22 cellular contexts compared by ENCODE assay signal in genomic region chr6:50116797-50117542, GRCh38.
DNase-seq lines count a peak whose midpoint lies in the region; ATAC-seq and TF ChIP-seq lines count a peak whose summit lies in the region.
"Had no signal": no experiment of that assay in that cellular context is flagged by ENCODE, and none has a peak within 500 bp of the region (broad histone marks: within the 10 kb centered on the region; RNA-seq: fewer than 3 reads in every experiment).

No MANE protein-coding gene starts in this region.

- DNase-seq in NCI-H187 treated with DMSO at 0.1 percent for 48 hours (lab: John Stamatoyannopoulos, UW) (peak; percentile 27), NCI-H187 (lab: John Stamatoyannopoulos, UW) (no peak), WTC11 (ENCODE audit: low spot score) (no peak), neural progenitor cell (ENCODE audit: low spot score) (no peak), NCI-H2196 (lab: John Stamatoyannopoulos, UW; ENCODE audit: unreplicated experiment) (no peak), endothelial cell (ENCODE audit: low spot score) (no peak)
- DNase-seq: Calu3; CD8-positive, alpha-beta memory T cell; DMS153; GDM1; GOT3; MG63; NCI-H146; NCI-H2171; NK-92 treated with Interleukin-12 subunit alpha and Interleukin-12 subunit beta, amount 100 ng/mL, for 24 hours; Peyer's patch; T-cell had no signal

- H3K27ac Mint-ChIP-seq in WTC11 (peak overlapping the region; percentile 47; the same call in 1 of the 2 replicates), neural progenitor cell (no peak overlapping the region), endothelial cell (ENCODE audit: unreplicated experiment) (no peak overlapping the region)
- no peak overlapping the region for H3K27ac Mint-ChIP-seq in activated T-helper 17 cell treated with anti-CD3 and anti-CD28 coated beads, Interleukin-2, amount 50 U/mL, for 72 hours
- H3K27ac Mint-ChIP-seq: T-cell had no signal

- H3K4me3 ChIP-seq in HUES6 (ENCODE audit: low read depth, low read length) (no peak overlapping the region), neural progenitor cell (no peak overlapping the region)
- H3K4me3 ChIP-seq: MG63, Peyer's patch had no signal

- H3K27me3 ChIP-seq in HUES6 (ENCODE audit: control insufficient read depth, insufficient read depth, low read length) (no peaks in the 10 kb centered on the region), neural progenitor cell (no peaks in the 10 kb centered on the region)
- H3K27me3 ChIP-seq: MG63, Peyer's patch had no signal

- no peaks in the 10 kb centered on the region for H4K20me1 ChIP-seq in neural progenitor cell (ENCODE audit: low read depth)

- no peaks in the 10 kb centered on the region for H3K9me3 Mint-ChIP-seq in WTC11
- H3K9me3 Mint-ChIP-seq in neural progenitor cell, result no peaks in the 10 kb centered on the region
- H3K9me3 Mint-ChIP-seq in activated T-helper 17 cell treated with anti-CD3 and anti-CD28 coated beads, Interleukin-2, amount 50 U/mL, for 72 hours, result peaks cover 14% of the 10 kb centered on the region
- H3K9me3 Mint-ChIP-seq in endothelial cell (ENCODE audit: unreplicated experiment), result no peaks in the 10 kb centered on the region

- no peak overlapping the region for H2AFZ ChIP-seq in neural progenitor cell (replicated peaks)

- TF ChIP-seq CTCF in WTC11 (IDR thresholded peaks at IDR 0.05) (no peak), neural progenitor cell (IDR thresholded peaks at IDR 0.05) (no peak), endothelial cell (IDR thresholded peaks at IDR 0.05; ENCODE audit: unreplicated experiment) (no peak)

- H3K9ac ChIP-seq in HUES6 (ENCODE audit: low read length), result peak overlapping the region; percentile 19
- H3K9ac ChIP-seq in neural progenitor cell, result no peak overlapping the region

- H3K4me1 ChIP-seq in HUES6 (ENCODE audit: control insufficient read depth, insufficient read depth, low read length), result peaks cover 17% of the 10 kb centered on the region
- peaks cover 18% of the 10 kb centered on the region for H3K4me1 ChIP-seq in neural progenitor cell
- H3K4me1 ChIP-seq: Peyer's patch had no signal

- no peaks in the 10 kb centered on the region for H3K79me2 ChIP-seq in neural progenitor cell (ENCODE audit: low read depth)

- POLR2A ChIA-PET in WTC11 (lab: Charles Lee), result no interaction called here

- H3K36me3 ChIP-seq in HUES6 (ENCODE audit: control insufficient read depth, insufficient read depth, low read length) (no peaks in the 10 kb centered on the region), neural progenitor cell (no peaks in the 10 kb centered on the region)
- H3K36me3 ChIP-seq: MG63, Peyer's patch had no signal

- peak overlapping the region; percentile 11 for H3K4me2 ChIP-seq in neural progenitor cell

- H3K4me1 Mint-ChIP-seq in WTC11 (peaks cover 25% of the 10 kb centered on the region), neural progenitor cell (peaks cover 11% of the 10 kb centered on the region), endothelial cell (ENCODE audit: unreplicated experiment) (no peaks in the 10 kb centered on the region)
- H3K4me1 Mint-ChIP-seq in activated T-helper 17 cell treated with anti-CD3 and anti-CD28 coated beads, Interleukin-2, amount 50 U/mL, for 72 hours, result no peaks in the 10 kb centered on the region
- H3K4me1 Mint-ChIP-seq: CD8-positive, alpha-beta memory T cell; T-cell had no signal

- H3K9me3 ChIP-seq in HUES6 (ENCODE audit: control insufficient read depth, insufficient read depth, low read depth, low read length) (no peaks in the 10 kb centered on the region), neural progenitor cell (ENCODE audit: low read depth) (no peaks in the 10 kb centered on the region)
- H3K9me3 ChIP-seq: MG63, Peyer's patch had no signal

- ATAC-seq in WTC11, result peak; percentile 71
- ATAC-seq in activated T-helper 17 cell treated with anti-CD3 and anti-CD28 coated beads, Interleukin-2, amount 50 U/mL, for 72 hours (replicated peaks), result no peak
- ATAC-seq: HCT116, SK-N-SH treated with all-trans-retinoic acid at 6 μM for 48 hours, T-cell had no signal

- H3K36me3 Mint-ChIP-seq in WTC11, result no peaks in the 10 kb centered on the region
- no peaks in the 10 kb centered on the region for H3K36me3 Mint-ChIP-seq in neural progenitor cell
- H3K36me3 Mint-ChIP-seq in activated T-helper 17 cell treated with anti-CD3 and anti-CD28 coated beads, Interleukin-2, amount 50 U/mL, for 72 hours (ENCODE audit: low read depth), result no peaks in the 10 kb centered on the region
- H3K36me3 Mint-ChIP-seq in endothelial cell (ENCODE audit: low read depth, unreplicated experiment), result no peaks in the 10 kb centered on the region
- H3K36me3 Mint-ChIP-seq: CD8-positive, alpha-beta memory T cell; T-cell had no signal

- H3K4me3 Mint-ChIP-seq in WTC11, result no peak overlapping the region
- no peak overlapping the region for H3K4me3 Mint-ChIP-seq in neural progenitor cell
- no peak overlapping the region for H3K4me3 Mint-ChIP-seq in activated T-helper 17 cell treated with anti-CD3 and anti-CD28 coated beads, Interleukin-2, amount 50 U/mL, for 72 hours
- no peak overlapping the region for H3K4me3 Mint-ChIP-seq in endothelial cell (ENCODE audit: unreplicated experiment)
- H3K4me3 Mint-ChIP-seq: CD8-positive, alpha-beta memory T cell; T-cell had no signal

- H3F3A ChIP-seq in neural progenitor cell (ENCODE audit: low read depth), result no peaks in the 10 kb centered on the region

- CTCF ChIA-PET in WTC11 (lab: Charles Lee), result interaction anchor here (0.7 to 1.4 kb wide), 3 partner anchors 12 to 76 kb away, joined by 3 to 7 read pairs (median 3); no protein-coding TSS in a partner anchor

- no peaks in the 10 kb centered on the region for H3K27me3 Mint-ChIP-seq in WTC11 (ENCODE audit: low read depth)
- no peaks in the 10 kb centered on the region for H3K27me3 Mint-ChIP-seq in neural progenitor cell (ENCODE audit: insufficient read depth, low read depth)
- no peaks in the 10 kb centered on the region for H3K27me3 Mint-ChIP-seq in activated T-helper 17 cell treated with anti-CD3 and anti-CD28 coated beads, Interleukin-2, amount 50 U/mL, for 72 hours
- H3K27me3 Mint-ChIP-seq in endothelial cell (ENCODE audit: unreplicated experiment), result no peaks in the 10 kb centered on the region
- H3K27me3 Mint-ChIP-seq: CD8-positive, alpha-beta memory T cell; T-cell had no signal

- H3K27ac ChIP-seq in HUES6 (ENCODE audit: low read depth, low read length) (no peak overlapping the region), neural progenitor cell (no peak overlapping the region)
- H3K27ac ChIP-seq: C4-2B, Peyer's patch had no signal

TF ChIP-seq in WTC11, 78 proteins besides CTCF, POLR2A, EP300 and RAD21:
- TF ChIP-seq ERG (CRISPR knock-in tag; IDR thresholded peaks at IDR 0.05) (no peak), CREB1 (CRISPR knock-in tag; IDR thresholded peaks at IDR 0.05) (no peak), ELF4 (CRISPR knock-in tag; IDR thresholded peaks at IDR 0.05; ENCODE audit: low read depth) (no peak), ETV6 (CRISPR knock-in tag; IDR thresholded peaks at IDR 0.05) (no peak), JUN (CRISPR knock-in tag; IDR thresholded peaks at IDR 0.05) (no peak)
- TF ChIP-seq, protein P1, sequence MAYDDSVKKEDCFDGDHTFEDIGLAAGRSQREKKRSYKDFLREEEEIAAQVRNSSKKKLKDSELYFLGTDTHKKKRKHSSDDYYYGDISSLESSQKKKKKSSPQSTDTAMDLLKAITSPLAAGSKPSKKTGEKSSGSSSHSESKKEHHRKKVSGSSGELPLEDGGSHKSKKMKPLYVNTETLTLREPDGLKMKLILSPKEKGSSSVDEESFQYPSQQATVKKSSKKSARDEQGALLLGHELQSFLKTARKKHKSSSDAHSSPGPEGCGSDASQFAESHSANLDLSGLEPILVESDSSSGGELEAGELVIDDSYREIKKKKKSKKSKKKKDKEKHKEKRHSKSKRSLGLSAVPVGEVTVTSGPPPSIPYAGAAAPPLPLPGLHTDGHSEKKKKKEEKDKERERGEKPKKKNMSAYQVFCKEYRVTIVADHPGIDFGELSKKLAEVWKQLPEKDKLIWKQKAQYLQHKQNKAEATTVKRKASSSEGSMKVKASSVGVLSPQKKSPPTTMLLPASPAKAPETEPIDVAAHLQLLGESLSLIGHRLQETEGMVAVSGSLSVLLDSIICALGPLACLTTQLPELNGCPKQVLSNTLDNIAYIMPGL (CRISPR knock-in tag; IDR thresholded peaks at IDR 0.05), result no peak
- TF ChIP-seq, protein P2, sequence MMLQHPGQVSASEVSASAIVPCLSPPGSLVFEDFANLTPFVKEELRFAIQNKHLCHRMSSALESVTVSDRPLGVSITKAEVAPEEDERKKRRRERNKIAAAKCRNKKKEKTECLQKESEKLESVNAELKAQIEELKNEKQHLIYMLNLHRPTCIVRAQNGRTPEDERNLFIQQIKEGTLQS (CRISPR knock-in tag; conservative IDR thresholded peaks at IDR 0.05), result no peak
TF ChIP-seq in WTC11: peak in this region for 0.
